Comparison of ENCODE assay signal across 30 cellular contexts in the genomic region with DNA sequence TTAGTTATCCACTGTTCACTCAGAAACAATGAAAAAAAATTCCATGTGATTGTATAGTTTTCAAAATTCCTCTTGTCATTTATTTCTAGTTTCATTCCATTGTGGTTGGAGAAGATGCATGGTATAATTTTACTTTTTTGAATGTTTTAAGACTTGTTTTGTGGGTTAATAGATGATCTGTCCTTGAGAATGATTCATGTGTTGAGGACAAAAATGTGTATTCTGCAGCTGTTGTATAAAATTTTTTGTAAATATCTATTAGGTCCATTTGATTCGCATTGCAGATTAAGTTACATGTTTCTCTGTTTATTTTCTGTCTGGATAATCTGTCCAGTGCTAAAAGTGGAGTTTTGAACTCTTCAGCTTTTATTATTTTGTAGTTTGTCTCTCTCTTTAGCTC.
"Had no signal": no experiment of that assay in that cellular context is flagged by ENCODE, and none has a peak within 500 bp of the region (broad histone marks: within the 10 kb centered on the region; RNA-seq: fewer than 3 reads in every experiment).

No MANE protein-coding gene starts in this region.

- H3K4me1 Mint-ChIP-seq: activated B cell treated with CpG ODN at 0.5 μM for 24 hours; activated T-helper 17 cell treated with anti-CD3 and anti-CD28 coated beads, Interleukin-2, amount 50 U/mL, for 72 hours; T-helper 17 cell had no signal

- H3K4me3 Mint-ChIP-seq: activated B cell treated with CpG ODN at 0.5 μM for 24 hours; activated CD8-positive, alpha-beta T cell treated with anti-CD3 and anti-CD28 coated beads for 36 hours; activated naive CD8-positive, alpha-beta T cell; activated T-cell treated with anti-CD3 and anti-CD28 coated beads, Interleukin-2, amount 50 U/mL, for 4 hours; activated T-helper 17 cell treated with anti-CD3 and anti-CD28 coated beads, Interleukin-2, amount 50 U/mL, for 72 hours; T-helper 17 cell; T-helper 2 cell treated with Interferon-gamma antibody and Interleukin-4, amounts not matched to agents 5 μg/mL and 100 μg/mL, for 36 hours had no signal

- H3K27ac ChIP-seq: body of pancreas, colonic mucosa, WERI-Rb-1 had no signal

- H3K4me3 ChIP-seq: body of pancreas, colonic mucosa had no signal

- H3K27me3 ChIP-seq: body of pancreas, colonic mucosa had no signal

- H3K9me3 ChIP-seq: colonic mucosa had no signal

- FAIRE-seq: endometrium, frontal cortex had no signal

- ATAC-seq: activated CD4-positive, CD25-positive, alpha-beta regulatory T cell treated with anti-CD3 and anti-CD28 coated beads, Interleukin-2, amount 50 U/mL, for 24 hours; activated CD8-positive, alpha-beta T cell treated with anti-CD3 and anti-CD28 coated beads for 36 hours; activated T-cell treated with anti-CD3 and anti-CD28 coated beads, Interleukin-2, amount 50 U/mL, for 4 hours; activated T-helper 17 cell treated with anti-CD3 and anti-CD28 coated beads, Interleukin-2, amount 50 U/mL, for 72 hours; body of pancreas; esophagus mucosa; T-helper 17 cell had no signal

- H3K36me3 ChIP-seq: colonic mucosa, WERI-Rb-1 had no signal

- H3K9me3 Mint-ChIP-seq: activated T-helper 17 cell treated with anti-CD3 and anti-CD28 coated beads, Interleukin-2, amount 50 U/mL, for 72 hours had no signal

- H3K27me3 Mint-ChIP-seq: activated B cell treated with CpG ODN at 0.5 μM for 24 hours; activated CD8-positive, alpha-beta T cell treated with anti-CD3 and anti-CD28 coated beads for 36 hours; activated naive CD8-positive, alpha-beta T cell; activated T-helper 17 cell treated with anti-CD3 and anti-CD28 coated beads, Interleukin-2, amount 50 U/mL, for 72 hours; T-helper 17 cell had no signal

- DNase-seq: activated B cell treated with CpG ODN at 0.5 μM for 24 hours; activated CD4-positive, alpha-beta T cell treated with anti-CD3 and anti-CD28 coated beads for 48 hours; activated CD4-positive, alpha-beta T cell treated with anti-CD3 and anti-CD28 coated beads, Interleukin-2, amount 50 U/mL, for 1 hour; activated CD4-positive, alpha-beta T cell treated with anti-CD3 and anti-CD28 coated beads, Interleukin-2, amount 50 U/mL, for 48 hours; activated CD8-positive, alpha-beta memory T cell treated with anti-CD3 and anti-CD28 coated beads for 24 hours; activated CD8-positive, alpha-beta T cell treated with anti-CD3 and anti-CD28 coated beads for 36 hours; activated effector memory CD4-positive, alpha-beta T cell treated with Interleukin-2 at 50 U/mL for 16 hours; activated gamma-delta T cell treated with Interleukin-2 at 50 U/mL for 16 hours; activated naive CD4-positive, alpha-beta T cell treated with anti-CD3 and anti-CD28 coated beads, Interleukin-2, amount 50 U/mL, for 16 hours; activated naive CD4-positive, alpha-beta T cell treated with Interleukin-2 at 50 U/mL for 16 hours; activated T-cell treated with anti-CD3 and anti-CD28 coated beads, Interleukin-2, amount 50 U/mL, for 4 hours; amniotic stem cell; anterior cingulate cortex; body of pancreas; caudate nucleus; colonic mucosa; effector CD8-positive, alpha-beta T cell; foreskin fibroblast; head of caudate nucleus; T-helper 1 cell; T-helper 17 cell; T1000; WERI-Rb-1 had no signal

- H3K27ac Mint-ChIP-seq: activated B cell treated with CpG ODN at 0.5 μM for 24 hours; activated CD8-positive, alpha-beta T cell treated with anti-CD3 and anti-CD28 coated beads for 36 hours; activated naive CD8-positive, alpha-beta T cell; activated T-helper 17 cell treated with anti-CD3 and anti-CD28 coated beads, Interleukin-2, amount 50 U/mL, for 72 hours; T-helper 17 cell; T-helper 2 cell treated with Interferon-gamma antibody and Interleukin-4, amounts not matched to agents 5 μg/mL and 100 μg/mL, for 36 hours had no signal

- H3K4me1 ChIP-seq: body of pancreas, colonic mucosa had no signal
